ENCODE assay signal across 25 cellular contexts in the genomic region with DNA sequence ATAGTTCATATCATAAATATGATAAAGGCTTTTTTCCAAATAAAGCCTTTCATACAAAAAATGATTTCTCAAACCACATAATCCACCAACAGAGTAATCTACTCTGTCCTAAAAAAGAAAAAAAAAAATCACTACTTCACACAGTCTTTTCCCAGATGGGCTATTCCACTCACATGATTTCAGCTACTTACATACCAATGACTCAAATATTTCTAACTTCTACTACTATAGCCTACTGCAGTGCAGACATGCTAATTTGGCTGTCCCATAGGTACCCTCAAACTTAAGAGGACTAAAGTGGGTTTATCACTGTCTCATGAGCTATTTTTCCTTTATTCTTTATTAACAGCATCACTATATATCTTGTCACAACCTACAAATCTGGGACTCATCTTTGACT.
"Had no signal": no experiment of that assay in that cellular context is flagged by ENCODE, and none has a peak within 500 bp of the region (broad histone marks: within the 10 kb centered on the region; RNA-seq: fewer than 3 reads in every experiment).

No MANE protein-coding gene starts in this region.

- DNase-seq: activated CD4-positive, alpha-beta memory T cell treated with anti-CD3 and anti-CD28 coated beads for 36 hours; activated CD4-positive, alpha-beta T cell treated with anti-CD3 and anti-CD28 coated beads, Interleukin-2, amount 10 ng/mL, durations not matched to agents 7 days and 5 days; activated CD4-positive, CD25-positive, alpha-beta regulatory T cell; activated CD8-positive, alpha-beta memory T cell treated with anti-CD3 and anti-CD28 coated beads for 24 hours; activated gamma-delta T cell; activated naive CD4-positive, alpha-beta T cell treated with anti-CD3 and anti-CD28 coated beads, Interleukin-2, amount 10 ng/mL, durations not matched to agents 7 days and 5 days; activated naive CD8-positive, alpha-beta T cell treated with anti-CD3 and anti-CD28 coated beads for 36 hours; activated T-cell treated with anti-CD3 and anti-CD28 coated beads, Interleukin-2, amount 50 U/mL, for 4 hours; anterior cingulate cortex; central memory CD4-positive, alpha-beta T cell; Kasumi-1; KBM-7; NCI-H1092; NCI-H1417; NCI-H2029 treated with DMSO at 0.1 percent for 48 hours; NCI-H446; NCI-H524; SHP77; T-cell; T-helper 2 cell; T1000 had no signal

- H3K9me3 Mint-ChIP-seq: activated CD4-positive, alpha-beta memory T cell treated with anti-CD3 and anti-CD28 coated beads for 36 hours; activated CD4-positive, alpha-beta T cell treated with anti-CD3 and anti-CD28 coated beads, Interleukin-2, amount 10 ng/mL, durations not matched to agents 7 days and 5 days; activated naive CD4-positive, alpha-beta T cell treated with anti-CD3 and anti-CD28 coated beads, Interleukin-2, amount 10 ng/mL, durations not matched to agents 7 days and 5 days; activated naive CD8-positive, alpha-beta T cell treated with anti-CD3 and anti-CD28 coated beads for 36 hours; activated T-cell treated with anti-CD3 and anti-CD28 coated beads, Interleukin-2, amount 50 U/mL, for 4 hours; activated T-helper 17 cell treated with anti-CD3 and anti-CD28 coated beads, Interleukin-2, amount 50 U/mL, for 72 hours; T-cell had no signal

- H3K4me3 Mint-ChIP-seq: activated CD4-positive, alpha-beta memory T cell treated with anti-CD3 and anti-CD28 coated beads for 36 hours; activated CD4-positive, alpha-beta T cell treated with anti-CD3 and anti-CD28 coated beads, Interleukin-2, amount 10 ng/mL, durations not matched to agents 7 days and 5 days; activated naive CD4-positive, alpha-beta T cell treated with anti-CD3 and anti-CD28 coated beads, Interleukin-2, amount 10 ng/mL, durations not matched to agents 7 days and 5 days; activated naive CD8-positive, alpha-beta T cell treated with anti-CD3 and anti-CD28 coated beads for 36 hours; activated T-cell treated with anti-CD3 and anti-CD28 coated beads, Interleukin-2, amount 50 U/mL, for 4 hours; activated T-helper 17 cell treated with anti-CD3 and anti-CD28 coated beads, Interleukin-2, amount 50 U/mL, for 72 hours; T-cell had no signal

- H3K27me3 Mint-ChIP-seq: activated CD4-positive, alpha-beta memory T cell treated with anti-CD3 and anti-CD28 coated beads for 36 hours; activated CD4-positive, alpha-beta T cell treated with anti-CD3 and anti-CD28 coated beads, Interleukin-2, amount 10 ng/mL, durations not matched to agents 7 days and 5 days; activated naive CD4-positive, alpha-beta T cell treated with anti-CD3 and anti-CD28 coated beads, Interleukin-2, amount 10 ng/mL, durations not matched to agents 7 days and 5 days; activated naive CD8-positive, alpha-beta T cell treated with anti-CD3 and anti-CD28 coated beads for 36 hours; activated T-helper 17 cell treated with anti-CD3 and anti-CD28 coated beads, Interleukin-2, amount 50 U/mL, for 72 hours; T-cell had no signal

- H3K9me3 ChIP-seq: breast epithelium, SJSA1 had no signal

- H3K4me1 ChIP-seq: breast epithelium had no signal

- H3K27ac Mint-ChIP-seq: activated CD4-positive, alpha-beta memory T cell treated with anti-CD3 and anti-CD28 coated beads for 36 hours; activated CD4-positive, alpha-beta T cell treated with anti-CD3 and anti-CD28 coated beads, Interleukin-2, amount 10 ng/mL, durations not matched to agents 7 days and 5 days; activated naive CD4-positive, alpha-beta T cell treated with anti-CD3 and anti-CD28 coated beads, Interleukin-2, amount 10 ng/mL, durations not matched to agents 7 days and 5 days; activated naive CD8-positive, alpha-beta T cell treated with anti-CD3 and anti-CD28 coated beads for 36 hours; activated T-helper 17 cell treated with anti-CD3 and anti-CD28 coated beads, Interleukin-2, amount 50 U/mL, for 72 hours; T-cell had no signal

- H3K4me3 ChIP-seq: breast epithelium, SJSA1 had no signal

- H3K4me1 Mint-ChIP-seq: activated CD4-positive, alpha-beta T cell treated with anti-CD3 and anti-CD28 coated beads, Interleukin-2, amount 10 ng/mL, durations not matched to agents 7 days and 5 days; activated naive CD4-positive, alpha-beta T cell treated with anti-CD3 and anti-CD28 coated beads, Interleukin-2, amount 10 ng/mL, durations not matched to agents 7 days and 5 days; activated naive CD8-positive, alpha-beta T cell treated with anti-CD3 and anti-CD28 coated beads for 36 hours; activated T-helper 17 cell treated with anti-CD3 and anti-CD28 coated beads, Interleukin-2, amount 50 U/mL, for 72 hours had no signal

- H3K27me3 ChIP-seq: breast epithelium, SJSA1 had no signal

- H3K27ac ChIP-seq: breast epithelium, SJSA1, VCaP had no signal
